19 cellular contexts compared by ENCODE assay signal in the genomic region with DNA sequence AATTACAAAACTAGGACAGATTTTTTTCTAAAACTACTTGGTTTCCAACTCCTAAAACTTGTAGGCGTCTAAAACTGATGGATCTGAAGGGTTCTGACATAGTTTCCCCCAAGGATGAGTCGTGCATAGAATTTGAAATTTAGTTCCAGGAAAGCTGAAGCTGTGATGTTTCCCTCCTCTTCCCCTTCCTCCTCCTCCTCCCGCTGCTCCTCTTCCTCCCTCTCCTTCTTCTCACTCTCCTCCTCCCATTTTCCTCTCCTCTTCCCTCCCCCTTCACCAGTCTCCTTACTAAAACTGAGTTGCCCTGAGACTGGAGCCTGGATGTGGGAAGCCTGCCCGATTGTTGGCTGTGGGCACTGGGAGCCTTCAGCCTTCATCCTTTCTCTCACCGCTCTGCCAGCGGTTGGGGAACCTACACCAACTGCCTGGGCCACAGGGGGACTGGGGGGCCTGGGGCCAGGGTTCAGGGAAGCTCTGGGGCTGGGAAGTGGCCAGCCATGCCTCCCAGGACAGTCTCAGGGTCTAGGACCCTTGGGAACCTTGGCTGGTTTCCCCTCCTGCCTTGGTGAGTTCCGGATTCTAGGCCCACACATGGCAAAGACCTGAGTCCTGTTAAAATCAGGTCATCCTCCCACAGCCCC.
DNase-seq lines count a peak whose midpoint lies in the region; ATAC-seq, FAIRE-seq and TF ChIP-seq lines count a peak whose summit lies in the region.
"Had no signal": no experiment of that assay in that cellular context is flagged by ENCODE, and none has a peak within 500 bp of the region (broad histone marks: within the 10 kb centered on the region; RNA-seq: fewer than 3 reads in every experiment).

No MANE protein-coding gene starts in this region.

- TF ChIP-seq CTCF in HEK293 (tag by site-specific recombination; IDR thresholded peaks at IDR 0.05) (no peak), K562 (IDR thresholded peaks at IDR 0.05 in 2 of 3, conservative IDR thresholded peaks at IDR 0.05 in 1 of 3; ENCODE audit: insufficient read depth in 2 of 3, low read depth in 1 of 3, low read length in 3 of 3) (no peak), MCF 10A (IDR thresholded peaks at IDR 0.05; ENCODE audit: unreplicated experiment) (no peak), smooth muscle cell (IDR thresholded peaks at IDR 0.05; ENCODE audit: borderline replicate concordance, insufficient read depth, poor library complexity, severe bottlenecking) (no peak)

- H3K9me1 ChIP-seq in K562 (ENCODE audit: control insufficient read depth, insufficient read depth, low read length) = no peaks in the 10 kb centered on the region

- H3K4me3 Mint-ChIP-seq in MCF 10A (ENCODE audit: unreplicated experiment) = no peak overlapping the region
- H3K4me3 Mint-ChIP-seq: GM23338, H9, HFFc6 had no signal

- H3K4me1 ChIP-seq in HEK293 (ENCODE audit: control insufficient read depth, insufficient read depth, low read length) (no peaks in the 10 kb centered on the region; the same call in 1 of the 2 replicates), K562 (replicated peaks in 1 of 2; ENCODE audit: control insufficient read depth in 2 of 2, insufficient read depth in 2 of 2, low read length in 2 of 2) (peaks cover 0 to 7% of the 10 kb centered on the region in 2 experiments; a peak in 1 of 5 replicates), smooth muscle cell (ENCODE audit: low read depth) (no peaks in the 10 kb centered on the region)

- no peak for FAIRE-seq in K562 (lab: Jason Lieb, UNC)
- FAIRE-seq: GM12891, GM18507 had no signal

- POLR2A ChIA-PET in HEK293 (lab: Yijun Ruan, JAX) = no interaction called here
- POLR2A ChIA-PET in K562 (lab: Yijun Ruan, JAX) = interaction anchor here (0.5 kb wide), 1 partner anchor 807 kb away, joined by 3 read pairs; no protein-coding TSS in a partner anchor
- POLR2A ChIA-PET in MCF 10A (lab: Yijun Ruan, JAX) = interaction anchor here (0.5 kb wide), 1 partner anchor 10 kb away, joined by 3 read pairs; no protein-coding TSS in a partner anchor

- CTCF ChIA-PET in HEK293 (lab: Yijun Ruan, JAX) (interaction anchor here (0.5 to 0.6 kb wide), 3 partner anchors 78 to 432 kb away, joined by 3 to 4 read pairs (median 3); no protein-coding TSS in a partner anchor), K562 (lab: Yijun Ruan, JAX; ENCODE audit: low intra/inter-chr PET ratio) (interaction anchor here (0.7 kb wide), 1 partner anchor 9 kb away, joined by 3 read pairs; no protein-coding TSS in a partner anchor), MCF 10A (lab: Yijun Ruan, JAX) (interaction anchor here (0.8 kb wide), 1 partner anchor 1025 kb away, joined by 3 read pairs; no protein-coding TSS in a partner anchor)

- H3K27ac Mint-ChIP-seq in MCF 10A (ENCODE audit: low read depth, unreplicated experiment) = no peak overlapping the region
- H3K27ac Mint-ChIP-seq: CD4-positive, alpha-beta memory T cell; GM23338; H9; HFFc6 had no signal

- DNase-seq in K562 (ENCODE audit: extremely low read depth in 1 of 4, low spot score in 3 of 4) = no peak
- DNase-seq in islet precursor cell = peak; percentile 32
- no peak for DNase-seq in NCI-H69 (lab: John Stamatoyannopoulos, UW)
- DNase-seq in MCF 10A (ENCODE audit: unreplicated experiment) = no peak
- no peak for DNase-seq in smooth muscle cell (lab: John Stamatoyannopoulos, UW; ENCODE audit: unreplicated experiment)
- DNase-seq: C1 segment of cervical spinal cord; Calu3; CD4-positive, alpha-beta memory T cell; COR-L47; DMS53; DMS79 treated with DMSO at 0.1 percent for 48 hours; GF-D8; H9; HFFc6 had no signal

- H4K20me1 ChIP-seq in K562 (replicated peaks; ENCODE audit: control insufficient read depth, insufficient read depth, low read length) (0 out of 2 replicates have a peak, but pooled peaks cover 6% of the 10 kb centered on the region), smooth muscle cell (ENCODE audit: low read depth) (no peaks in the 10 kb centered on the region)

- no peak for ATAC-seq in K562
- ATAC-seq: GM23338, HCT116 had no signal

- no peaks in the 10 kb centered on the region for H3K9me3 Mint-ChIP-seq in MCF 10A (ENCODE audit: unreplicated experiment)
- H3K9me3 Mint-ChIP-seq: CD4-positive, alpha-beta memory T cell; GM23338; H9; HFFc6 had no signal

- no TSS peak for BruUV-seq in K562 (replicated peaks; lab: Mats Ljungman, UMichigan)
- BruUV-seq in MCF 10A (replicated peaks; lab: Mats Ljungman, UMichigan) = no TSS peak

- H3K36me3 ChIP-seq in HEK293 (ENCODE audit: control insufficient read depth in 2 of 2, insufficient read depth in 1 of 2, low read length in 2 of 2) (no peaks in the 10 kb centered on the region), K562 (ENCODE audit: control insufficient read depth, insufficient read depth, low read length) (no peaks in the 10 kb centered on the region), smooth muscle cell (ENCODE audit: low read depth) (no peaks in the 10 kb centered on the region)

- 2% methylated on average over 7 of the region's 7 CpGs for WGBS in K562 (ENCODE audit: insufficient coverage, low coverage, missing lambda C conversion rate)
- WGBS in smooth muscle cell (ENCODE audit: low lambda C conversion rate) = 85% methylated on average over 7 of the region's 7 CpGs

- H3K4me1 Mint-ChIP-seq in MCF 10A (ENCODE audit: insufficient read depth, unreplicated experiment) = no peaks in the 10 kb centered on the region

- H3K4me3 ChIP-seq in HEK293 (ENCODE audit: low read depth, low read length) (no peak overlapping the region), K562 (no peak overlapping the region), smooth muscle cell (no peak overlapping the region)
- H3K4me3 ChIP-seq: GM23338 had no signal

- H3K9me3 ChIP-seq in HEK293 (ENCODE audit: control insufficient read depth, insufficient read depth, low read depth, low read length) (no peaks in the 10 kb centered on the region), K562 (replicated peaks; ENCODE audit: control insufficient read depth, insufficient read depth, low read depth, low read length) (no peaks in the 10 kb centered on the region), smooth muscle cell (replicated peaks; ENCODE audit: low read depth) (no peaks in the 10 kb centered on the region)

- H3K27me3 Mint-ChIP-seq in MCF 10A (ENCODE audit: insufficient read depth, unreplicated experiment) = peaks cover 54% of the 10 kb centered on the region

- H3K4me2 ChIP-seq in K562 (ENCODE audit: insufficient read depth, low read length) (no peak overlapping the region), smooth muscle cell (no peak overlapping the region)
- H3K4me2 ChIP-seq: GM23338 had no signal

- no peak for TF ChIP-seq RAD21 in K562 (CRISPR knock-in tag; conservative IDR thresholded peaks at IDR 0.05 in 1 of 2, IDR thresholded peaks at IDR 0.05 in 1 of 2)

- H3K36me3 Mint-ChIP-seq in MCF 10A (ENCODE audit: insufficient read depth, unreplicated experiment) = no peaks in the 10 kb centered on the region
- H3K36me3 Mint-ChIP-seq: CD4-positive, alpha-beta memory T cell had no signal

- no peak overlapping the region for H2AFZ ChIP-seq in K562 (ENCODE audit: low read depth, low read length)
- H2AFZ ChIP-seq in smooth muscle cell (ENCODE audit: low read depth) = no peak overlapping the region
- H2AFZ ChIP-seq: GM23338 had no signal

- H3K79me2 ChIP-seq in K562 (ENCODE audit: control insufficient read depth, insufficient read depth, low read length) (no peaks in the 10 kb centered on the region), smooth muscle cell (ENCODE audit: low read depth) (no peaks in the 10 kb centered on the region)

- TF ChIP-seq POLR2A in K562 (conservative IDR thresholded peaks at IDR 0.05) = no peak

- H3K27me3 ChIP-seq in K562 (ENCODE audit: control insufficient read depth in 2 of 2, insufficient read depth in 2 of 2, low read length in 2 of 2) = peaks cover 3 to 4% of the 10 kb centered on the region in 2 experiments; a peak in 1 of 5 replicates
- H3K27me3 ChIP-seq in smooth muscle cell (ENCODE audit: low read depth) = peaks cover 28% of the 10 kb centered on the region

- in situ Hi-C loops in K562 (cut with MboI) = loop anchor here (25.0 kb wide), 1 partner anchor 905 kb away; the partner anchor contains the start of gene RPUSD3

- intact Hi-C loops in K562 (cut with micrococcal nuclease) = no loop called here
- intact Hi-C loops in MCF 10A (cut with micrococcal nuclease) = no loop called here

- H3K27ac ChIP-seq in HEK293 (ENCODE audit: extremely low read depth, low read depth, low read length) = no peak overlapping the region
- H3K27ac ChIP-seq in K562 (ENCODE audit: extremely low read depth, low read depth, low read length) = no peak overlapping the region
- H3K27ac ChIP-seq in smooth muscle cell (ENCODE audit: low read depth) = no peak overlapping the region

- no peak for TF ChIP-seq EP300 in K562 (IDR thresholded peaks at IDR 0.05; ENCODE audit: low read length)

- no peaks in the 10 kb centered on the region for H3F3A ChIP-seq in smooth muscle cell (ENCODE audit: low read depth)

- H3K9ac ChIP-seq in K562 (ENCODE audit: insufficient read depth in 1 of 2, low read depth in 2 of 2, low read length in 2 of 2) (no peak overlapping the region), smooth muscle cell (ENCODE audit: low read depth) (no peak overlapping the region)

TF ChIP-seq in HEK293, 187 proteins besides CTCF, POLR2A, EP300 and RAD21 (continues in another document):
- 0 out of 2 replicates have a peak, but pooled peaks have one; percentile 11 for TF ChIP-seq ZNF513 (tag by site-specific recombination; IDR thresholded peaks at IDR 0.05)

TF ChIP-seq in K562, 482 proteins besides CTCF, POLR2A, EP300 and RAD21:
- TF ChIP-seq KLF6 (CRISPR knock-in tag; IDR thresholded peaks at IDR 0.05; ENCODE audit: borderline replicate concordance) (no peak), TEAD1 (CRISPR knock-in tag; IDR thresholded peaks at IDR 0.05) (no peak), SMARCA5 (IDR thresholded peaks at IDR 0.05) (no peak), HCFC1 (IDR thresholded peaks at IDR 0.05; ENCODE audit: low read depth, low read length) (no peak), TAF9B (IDR thresholded peaks at IDR 0.05; ENCODE audit: partially characterized antibody) (no peak), ZNF263 (CRISPR knock-in tag; IDR thresholded peaks at IDR 0.05; ENCODE audit: borderline replicate concordance) (0 out of 2 replicates have a peak, but pooled peaks have one; percentile 34)
